In the genomic region with DNA sequence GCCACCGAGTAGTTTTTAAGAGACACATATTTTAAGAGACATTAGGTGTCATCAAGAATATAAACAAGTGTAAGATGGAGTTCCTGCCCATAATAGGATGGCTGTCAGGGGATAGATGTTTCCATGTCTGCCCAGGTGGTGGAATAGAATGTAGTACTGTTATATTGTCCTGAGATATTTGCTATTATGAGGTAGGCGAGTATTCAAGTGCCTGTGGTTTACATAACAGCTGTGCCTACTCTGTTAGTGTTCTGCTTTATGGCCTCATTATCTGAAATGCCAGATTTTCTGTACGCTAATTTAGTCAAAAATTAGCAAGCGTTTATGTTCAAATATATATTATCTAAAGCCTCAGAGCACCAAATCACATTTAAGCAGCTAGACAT, we compare ENCODE assay signal across 16 cellular contexts.
A peak's percentile ranks its signal among the peaks of the same experiment; 100 is the strongest.
DNase-seq lines count a peak whose midpoint lies in the region; ATAC-seq and TF ChIP-seq lines count a peak whose summit lies in the region.
"Had no signal": no experiment of that assay in that cellular context is flagged by ENCODE, and none has a peak within 500 bp of the region (broad histone marks: within the 10 kb centered on the region; RNA-seq: fewer than 3 reads in every experiment).

No MANE protein-coding gene starts in this region.

- H3K4me3 ChIP-seq in smooth muscle cell, result no peak overlapping the region
- H3K4me3 ChIP-seq in coronary artery, result no peak overlapping the region
- H3K4me3 ChIP-seq: A549; BLaER1 treated with 17β-estradiol and CSF1 and Interleukin-3, amounts not matched to agents 10 nM and 100 nM; gastrocnemius medialis; suprapubic skin had no signal

- peaks cover 22% of the 10 kb centered on the region for H3K36me3 Mint-ChIP-seq in brain
- H3K36me3 Mint-ChIP-seq: T-cell had no signal

- no peaks in the 10 kb centered on the region for H3K27me3 Mint-ChIP-seq in brain

- TF ChIP-seq CTCF in brain (conservative IDR thresholded peaks at IDR 0.05) (no peak), smooth muscle cell (IDR thresholded peaks at IDR 0.05; ENCODE audit: borderline replicate concordance, insufficient read depth, poor library complexity, severe bottlenecking) (no peak), coronary artery (IDR thresholded peaks at IDR 0.05) (no peak)

- H3K4me2 ChIP-seq in smooth muscle cell, result peak overlapping the region; percentile 53
- H3K4me2 ChIP-seq: A549; BLaER1 treated with 17β-estradiol and CSF1 and Interleukin-3, amounts not matched to agents 10 nM and 100 nM had no signal

- ATAC-seq in HG03342 (IDR thresholded peaks at IDR 0.05; ENCODE audit: unreplicated experiment), result no peak
- ATAC-seq: gastrocnemius medialis, T-cell had no signal

- peak overlapping the region; percentile 21 for H3K27ac ChIP-seq in smooth muscle cell (ENCODE audit: low read depth)
- peak overlapping the region in 1 of 2 donors; percentile 33 for H3K27ac ChIP-seq in coronary artery
- H3K27ac ChIP-seq: A549; BLaER1 treated with 17β-estradiol and CSF1 and Interleukin-3, amounts not matched to agents 10 nM and 100 nM; gastrocnemius medialis; suprapubic skin had no signal

- no peaks in the 10 kb centered on the region for H3K9me3 Mint-ChIP-seq in brain

- H3K79me2 ChIP-seq in smooth muscle cell (ENCODE audit: low read depth), result no peaks in the 10 kb centered on the region

- 61% methylated on average over 4 of the region's 4 CpGs for WGBS in smooth muscle cell (ENCODE audit: low lambda C conversion rate)

- H3K9me3 ChIP-seq in smooth muscle cell (replicated peaks; ENCODE audit: low read depth), result no peaks in the 10 kb centered on the region
- H3K9me3 ChIP-seq: A549; BLaER1 treated with 17β-estradiol and CSF1 and Interleukin-3, amounts not matched to agents 10 nM and 100 nM; gastrocnemius medialis; suprapubic skin had no signal

- no peak overlapping the region for H3K9ac ChIP-seq in smooth muscle cell (ENCODE audit: low read depth)
- H3K9ac ChIP-seq: BLaER1 treated with 17β-estradiol and CSF1 and Interleukin-3, amounts not matched to agents 10 nM and 100 nM had no signal

- no peaks in the 10 kb centered on the region for H3F3A ChIP-seq in smooth muscle cell (ENCODE audit: low read depth)

- H2AFZ ChIP-seq in smooth muscle cell (ENCODE audit: low read depth), result no peak overlapping the region

- peak; percentile 28 for DNase-seq in NCI-H2196 (lab: John Stamatoyannopoulos, UW; ENCODE audit: unreplicated experiment)
- no peak for DNase-seq in NCI-H2196 treated with DMSO at 0.1 percent for 48 hours (lab: John Stamatoyannopoulos, UW; ENCODE audit: unreplicated experiment)
- peak; percentile 81 for DNase-seq in NCI-H2171 treated with DMSO at 0.1 percent for 48 hours (lab: John Stamatoyannopoulos, UW)
- DNase-seq in smooth muscle cell (lab: John Stamatoyannopoulos, UW; ENCODE audit: unreplicated experiment), result no peak
- no peak for DNase-seq in coronary artery (ENCODE audit: low spot score)
- no peak for DNase-seq in stimulated activated CD4-positive, alpha-beta T cell treated with anti-CD3 and anti-CD28 coated beads, Interleukin-4, amount 100 ng/mL, for 1 hour
- DNase-seq: activated CD4-positive, alpha-beta T cell treated with anti-CD3 and anti-CD28 coated beads, Interleukin-2, amount 50 U/mL, for 1 hour; activated gamma-delta T cell; gastrocnemius medialis; stimulated activated CD4-positive, alpha-beta T cell treated with anti-CD3 and anti-CD28 coated beads, Interleukin-12 subunit alpha, Interleukin-12 subunit beta, amount 100 ng/mL, for 4 hours; T-cell had no signal

- H3K4me1 Mint-ChIP-seq in brain, result peaks cover 28% of the 10 kb centered on the region
- H3K4me1 Mint-ChIP-seq: T-cell had no signal

- H3K36me3 ChIP-seq in smooth muscle cell (ENCODE audit: low read depth), result no peaks in the 10 kb centered on the region
- H3K36me3 ChIP-seq: gastrocnemius medialis, suprapubic skin had no signal

- no peaks in the 10 kb centered on the region for H4K20me1 ChIP-seq in smooth muscle cell (ENCODE audit: low read depth)
- H4K20me1 ChIP-seq: BLaER1 treated with 17β-estradiol and CSF1 and Interleukin-3, amounts not matched to agents 10 nM and 100 nM had no signal

- peaks cover 12% of the 10 kb centered on the region for H3K4me1 ChIP-seq in smooth muscle cell (ENCODE audit: low read depth)
- H3K4me1 ChIP-seq: BLaER1 treated with 17β-estradiol and CSF1 and Interleukin-3, amounts not matched to agents 10 nM and 100 nM; gastrocnemius medialis; suprapubic skin had no signal

- no peaks in the 10 kb centered on the region for H3K27me3 ChIP-seq in smooth muscle cell (ENCODE audit: low read depth)
- H3K27me3 ChIP-seq: BLaER1 treated with 17β-estradiol and CSF1 and Interleukin-3, amounts not matched to agents 10 nM and 100 nM; gastrocnemius medialis; suprapubic skin had no signal

- H3K27ac Mint-ChIP-seq in brain, result peak overlapping the region; percentile 46 to 89 (median 79)
- H3K27ac Mint-ChIP-seq: T-cell had no signal

- no peak overlapping the region for H3K4me3 Mint-ChIP-seq in brain
- H3K4me3 Mint-ChIP-seq: T-cell had no signal

Comparison
In these comparisons a context has a peak if more than half of its experiments do, and no peak if none do; other contexts are left out.
1. DNase-seq: peak in NCI-H2196 (single experiment) and NCI-H2171 treated with DMSO at 0.1 percent for 48 hours (single experiment); none in NCI-H2196 treated with DMSO at 0.1 percent for 48 hours (single experiment), smooth muscle cell (single experiment), coronary artery (single experiment) and stimulated activated CD4-positive, alpha-beta T cell treated with anti-CD3 and anti-CD28 coated beads, Interleukin-4, amount 100 ng/mL, for 1 hour (single experiment).